Comparison of ENCODE assay signal across 8 cellular contexts in the genomic region with DNA sequence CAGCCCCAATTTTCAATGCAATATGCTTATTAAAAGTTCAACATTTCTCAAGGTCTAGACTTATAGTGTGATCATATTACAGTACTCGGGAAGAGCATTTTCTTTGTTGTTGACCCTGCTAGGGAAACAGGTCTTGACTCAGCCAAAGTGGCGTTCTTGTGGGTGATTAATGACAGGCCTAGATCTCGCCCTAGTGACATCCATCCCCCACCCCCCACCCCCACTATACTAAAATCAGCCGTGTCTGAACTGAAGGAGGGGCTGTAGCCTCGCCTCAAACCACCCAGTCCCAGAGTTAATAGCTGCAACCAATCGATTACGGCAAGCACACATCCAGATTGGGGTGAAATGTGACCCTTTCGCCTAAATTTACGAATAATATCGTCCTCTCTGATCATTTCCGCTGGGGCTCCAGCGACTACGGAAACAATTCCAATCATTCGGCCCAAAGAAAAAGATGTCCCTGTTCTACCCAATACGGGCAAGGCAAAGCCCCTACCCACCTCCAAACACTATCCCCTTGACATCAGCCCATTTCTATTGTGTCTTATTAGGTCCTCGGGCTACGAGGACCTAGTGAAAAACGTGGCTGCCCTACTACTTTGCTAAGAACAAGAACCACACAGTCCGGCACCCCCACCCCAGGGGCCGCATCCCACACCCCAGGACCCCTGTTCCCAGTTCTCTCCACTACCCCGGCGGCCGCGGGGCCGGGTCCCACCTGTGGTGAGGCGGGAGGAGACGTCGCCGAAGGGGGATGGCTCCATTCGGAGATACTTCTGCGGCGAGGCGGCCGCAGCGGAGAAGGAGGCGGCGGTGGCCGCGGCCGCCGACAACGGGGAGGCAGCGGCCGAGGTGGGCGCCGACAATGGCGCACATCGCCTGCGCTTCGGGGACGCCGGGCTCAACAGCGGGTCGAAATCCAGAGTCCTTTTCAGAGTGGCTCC. TPM values are rescaled to one million over a fixed set of nuclear protein-coding genes. Genes with fewer than 3 reads are reported as not detected.
DNase-seq lines count a peak whose midpoint lies in the region; ATAC-seq lines count a peak whose summit lies in the region.

No MANE protein-coding gene starts in this region.

- peak overlapping the region; percentile 95 to 98 (median 97) for H3K27ac Mint-ChIP-seq in CD4-positive, CD25-positive, alpha-beta regulatory T cell

- peaks cover 24 to 59% (median 38%) of the 10 kb centered on the region in 4 donors for H3K4me1 Mint-ChIP-seq in CD4-positive, CD25-positive, alpha-beta regulatory T cell

- no peaks in the 10 kb centered on the region for H3K36me3 Mint-ChIP-seq in CD4-positive, CD25-positive, alpha-beta regulatory T cell

- ATAC-seq in CD4-positive, CD25-positive, alpha-beta regulatory T cell (ENCODE audit: low read depth in 2 of 2): peak in 1 of 2 donors; percentile 7
- peak; percentile 0 for ATAC-seq in GM21360 (IDR thresholded peaks at IDR 0.05; ENCODE audit: unreplicated experiment)
- no peak for ATAC-seq in GM18517 (IDR thresholded peaks at IDR 0.05; ENCODE audit: unreplicated experiment)

- no peaks in the 10 kb centered on the region for H3K27me3 ChIP-seq in CD4-positive, CD25-positive, alpha-beta regulatory T cell (ENCODE audit: control insufficient read depth, insufficient read depth, low read length)
- no peaks in the 10 kb centered on the region for H3K27me3 ChIP-seq in layer of hippocampus (ENCODE audit: control insufficient read depth, insufficient read depth, low read length)

- peak; percentile 15 to 63 (median 44) for DNase-seq in CD4-positive, CD25-positive, alpha-beta regulatory T cell
- DNase-seq in MV-4-11 (lab: John Stamatoyannopoulos, UW): peak; percentile 33
- DNase-seq in T-helper 22 cell (ENCODE audit: low read depth): peak; percentile 15
- DNase-seq in cerebellar cortex (ENCODE audit: low spot score): peak; percentile 30
- peak; percentile 57 for DNase-seq in stimulated activated CD4-positive, alpha-beta T cell treated with anti-CD3 and anti-CD28 coated beads, Interleukin-4, amount 100 ng/mL, for 24 hours

- H3K27me3 Mint-ChIP-seq in CD4-positive, CD25-positive, alpha-beta regulatory T cell: no peaks in the 10 kb centered on the region

- H3K27ac ChIP-seq in CD4-positive, CD25-positive, alpha-beta regulatory T cell (ENCODE audit: insufficient read depth, low read length, poor library complexity, severe bottlenecking): peak overlapping the region; percentile 95
- H3K27ac ChIP-seq in layer of hippocampus (ENCODE audit: low read depth, low read length): peak overlapping the region; percentile 99

- no peaks in the 10 kb centered on the region for H3K36me3 ChIP-seq in CD4-positive, CD25-positive, alpha-beta regulatory T cell (ENCODE audit: control insufficient read depth, insufficient read depth, low read length)

- peaks cover 55% of the 10 kb centered on the region for H3K4me1 ChIP-seq in CD4-positive, CD25-positive, alpha-beta regulatory T cell (ENCODE audit: control insufficient read depth, insufficient read depth, low read length, poor library complexity, severe bottlenecking)

- H3K4me3 Mint-ChIP-seq in CD4-positive, CD25-positive, alpha-beta regulatory T cell: peak overlapping the region; percentile 92 to 99 (median 96)

- peak overlapping the region; percentile 99 for H3K4me3 ChIP-seq in CD4-positive, CD25-positive, alpha-beta regulatory T cell (ENCODE audit: low read depth, low read length)

- no peaks in the 10 kb centered on the region for H3K9me3 ChIP-seq in CD4-positive, CD25-positive, alpha-beta regulatory T cell (ENCODE audit: control insufficient read depth in 2 of 2, low read length in 2 of 2)

- H3K9me3 Mint-ChIP-seq in CD4-positive, CD25-positive, alpha-beta regulatory T cell: peaks cover 0 to 2% (median 0%) of the 10 kb centered on the region in 7 donors

RNA-seq across cellular contexts. Expression of a gene that starts 1.0 kb away (rescaled TPM):
- 119 TPM for total RNA-seq in CD4-positive, CD25-positive, alpha-beta regulatory T cell
- 10 to 100 TPM; 47.7 to 66.7 (median 49.5) TPM for polyA plus RNA-seq in CD4-positive, CD25-positive, alpha-beta regulatory T cell
